Comparison of ENCODE assay signal across 11 cellular contexts in genomic region chr15:60673156-60673555, GRCh38.
"Had no signal": no experiment of that assay in that cellular context is flagged by ENCODE, and none has a peak within 500 bp of the region (broad histone marks: within the 10 kb centered on the region; RNA-seq: fewer than 3 reads in every experiment).

No MANE protein-coding gene starts in this region.

- H3K36me3 ChIP-seq: neutrophil, ovary, prostate gland, thoracic aorta, vagina had no signal

- H3K79me2 ChIP-seq: hepatocyte had no signal

- H3K4me1 ChIP-seq: prostate gland had no signal

- H3K4me2 ChIP-seq: hepatocyte had no signal

- H3K9me3 ChIP-seq: neutrophil, ovary, prostate gland, thoracic aorta, vagina had no signal

- H2AFZ ChIP-seq: hepatocyte had no signal

- H3K27me3 ChIP-seq: foreskin keratinocyte, neutrophil, ovary, vagina had no signal

- H3K4me3 ChIP-seq: hepatocyte, lung, ovary, prostate gland, thoracic aorta, vagina had no signal

- DNase-seq: activated effector memory CD4-positive, alpha-beta T cell treated with Interleukin-2 at 50 U/mL for 16 hours; glutamatergic neuron; immature natural killer cell had no signal

- H3K27ac ChIP-seq: foreskin keratinocyte, hepatocyte, neutrophil, ovary, prostate gland, thoracic aorta, vagina had no signal
